In genomic region chr9:126032135-126032534, GRCh38 we compare ENCODE assay signal across 6 cellular contexts.
"Had no signal": no experiment of that assay in that cellular context is flagged by ENCODE, and none has a peak within 500 bp of the region (broad histone marks: within the 10 kb centered on the region; RNA-seq: fewer than 3 reads in every experiment).

No MANE protein-coding gene starts in this region.

- H3K27ac ChIP-seq: HL-60 had no signal

- ATAC-seq: HepG2 had no signal

- DNase-seq: IMR-90, KBM-7, KG1 had no signal

- FAIRE-seq: HepG2, HTR-8/SVneo had no signal
